2 cellular contexts compared by ENCODE assay signal in the genomic region with DNA sequence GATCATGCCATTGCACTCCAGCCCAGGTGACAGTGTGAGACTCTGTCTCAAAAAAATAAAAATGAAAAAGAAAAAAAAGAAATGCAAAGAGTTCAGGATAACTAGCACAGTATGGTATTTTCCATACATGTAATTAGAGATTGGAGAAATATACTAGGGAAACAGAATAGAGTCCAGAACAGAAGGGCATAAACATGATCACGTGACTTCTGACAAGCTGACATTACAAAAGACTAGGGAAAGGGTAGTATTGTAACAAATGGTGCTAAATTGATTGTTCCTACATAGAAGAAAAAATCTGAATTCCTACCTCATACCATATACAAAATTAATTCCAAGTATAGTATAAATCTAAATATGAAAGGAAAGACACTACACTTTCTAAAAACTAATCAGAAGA.
TF ChIP-seq lines count a peak whose summit lies in the region.

No MANE protein-coding gene starts in this region.

TF ChIP-seq in A549, 52 proteins besides CTCF, POLR2A, EP300 and RAD21:
- 0 out of 2 replicates have a peak, but pooled peaks have one; percentile 21 for TF ChIP-seq USF2 (IDR thresholded peaks at IDR 0.05)
- no peak for TF ChIP-seq HEYL (CRISPR knock-in tag; IDR thresholded peaks at IDR 0.05)
- TF ChIP-seq KDM5A (IDR thresholded peaks at IDR 0.05): no peak
- TF ChIP-seq HOXB13 (CRISPR knock-in tag; IDR thresholded peaks at IDR 0.05; ENCODE audit: low read depth): no peak
- no peak for TF ChIP-seq FOXS1 (CRISPR knock-in tag; IDR thresholded peaks at IDR 0.05)

TF ChIP-seq in GM12878, 131 proteins besides CTCF, POLR2A, EP300 and RAD21:
- TF ChIP-seq MAX (IDR thresholded peaks at IDR 0.05; ENCODE audit: low read depth, low read length): no peak
- TF ChIP-seq RAD51 (IDR thresholded peaks at IDR 0.05): peak; percentile 59; the same call in 1 of the 2 replicates
